30 cellular contexts compared by ENCODE assay signal in the genomic region with DNA sequence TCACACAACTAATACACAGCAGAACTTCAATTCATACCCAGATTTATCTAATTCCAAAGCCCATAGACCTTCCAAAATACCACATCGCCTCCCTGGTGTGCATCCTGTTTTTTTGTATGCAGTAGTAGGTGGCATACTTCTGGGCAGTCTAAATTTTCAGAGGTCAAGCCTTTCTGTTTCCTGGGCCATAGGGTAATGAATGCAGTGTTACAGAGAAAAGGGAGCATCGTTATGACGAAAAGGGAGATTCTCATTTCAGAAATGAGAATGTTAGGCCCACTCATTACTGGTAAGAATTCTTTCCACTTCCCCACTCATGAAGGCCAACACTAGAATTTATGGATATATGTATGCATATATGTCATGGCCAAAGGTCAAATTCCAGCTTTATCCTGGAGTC.
"Had no signal": no experiment of that assay in that cellular context is flagged by ENCODE, and none has a peak within 500 bp of the region (broad histone marks: within the 10 kb centered on the region; RNA-seq: fewer than 3 reads in every experiment).

No MANE protein-coding gene starts in this region.

- H2AFZ ChIP-seq: PC-9 had no signal

- ATAC-seq: activated CD8-positive, alpha-beta T cell treated with anti-CD3 and anti-CD28 coated beads for 36 hours; activated T-cell treated with anti-CD3 and anti-CD28 coated beads, Interleukin-2, amount 50 U/mL, for 72 hours; activated T-helper 17 cell treated with anti-CD3 and anti-CD28 coated beads, Interleukin-2, amount 50 U/mL, for 72 hours; Right ventricle myocardium inferior had no signal

- FAIRE-seq: colon, RCC 7860 had no signal

- H3K27me3 ChIP-seq: breast epithelium had no signal

- H3K36me3 ChIP-seq: breast epithelium, WERI-Rb-1 had no signal

- H3K4me2 ChIP-seq: PC-9 had no signal

- DNase-seq: activated CD4-positive, alpha-beta T cell treated with anti-CD3 and anti-CD28 coated beads for 1 hour; activated CD4-positive, alpha-beta T cell treated with anti-CD3 and anti-CD28 coated beads for 48 hours; activated CD4-positive, alpha-beta T cell treated with anti-CD3 and anti-CD28 coated beads, Interleukin-2, amount 50 U/mL, for 4 hours; activated CD4-positive, CD25-positive, alpha-beta regulatory T cell; activated CD8-positive, alpha-beta T cell treated with anti-CD3 and anti-CD28 coated beads for 36 hours; activated effector memory CD4-positive, alpha-beta T cell treated with anti-CD3 and anti-CD28 coated beads, Interleukin-2, amount 50 U/mL, for 16 hours; activated naive CD4-positive, alpha-beta T cell; activated naive CD4-positive, alpha-beta T cell treated with anti-CD3 and anti-CD28 coated beads, Interleukin-2, amount 50 U/mL, for 16 hours; activated naive CD8-positive, alpha-beta T cell treated with anti-CD3 and anti-CD28 coated beads for 36 hours; activated T-cell treated with anti-CD3 and anti-CD28 coated beads, Interleukin-2, amount 50 U/mL, for 1 hour; activated T-cell treated with anti-CD3 and anti-CD28 coated beads, Interleukin-2, amount 50 U/mL, for 72 hours; amniotic stem cell; aorta; NCI-H1092 treated with DMSO at 0.1 percent for 48 hours; NCI-H1417 treated with DMSO at 0.1 percent for 48 hours; NCI-H187 treated with DMSO at 0.1 percent for 48 hours; NCI-H2081; NCI-H345; NCI-H526; NCI-H748 treated with DMSO at 0.1 percent for 48 hours; PC-9; SIG-M5; T1000; WERI-Rb-1 had no signal

- H3K4me3 ChIP-seq: breast epithelium, PC-9 had no signal

- H3K4me1 ChIP-seq: breast epithelium had no signal

- H3K27ac ChIP-seq: breast epithelium, PC-9, RWPE1, WERI-Rb-1 had no signal
